1 cellular context compared by ENCODE assay signal in the genomic region with DNA sequence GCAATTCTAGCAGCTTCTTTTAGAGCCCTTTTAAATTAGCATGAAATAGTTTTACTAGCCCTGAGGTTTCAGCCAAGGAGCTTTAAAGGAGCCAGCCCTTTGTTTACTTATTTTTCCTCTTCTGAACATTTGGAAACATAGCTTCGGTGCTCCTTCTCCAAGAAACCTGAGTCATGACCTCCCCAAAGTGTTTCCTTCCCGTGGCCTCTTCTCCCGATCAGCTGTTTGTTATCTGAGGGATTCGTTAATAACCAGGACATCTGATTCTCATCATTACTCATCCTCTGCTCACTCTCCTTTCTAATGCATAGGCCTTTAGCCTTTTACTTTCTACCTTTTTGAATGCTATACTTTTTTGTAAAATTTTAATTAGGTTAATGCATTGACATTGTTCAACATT.
TF ChIP-seq lines count a peak whose summit lies in the region.

No MANE protein-coding gene starts in this region.

TF ChIP-seq in SK-N-SH, 30 proteins besides CTCF, POLR2A, EP300 and RAD21 (continued from another document):
- TF ChIP-seq, protein P1, sequence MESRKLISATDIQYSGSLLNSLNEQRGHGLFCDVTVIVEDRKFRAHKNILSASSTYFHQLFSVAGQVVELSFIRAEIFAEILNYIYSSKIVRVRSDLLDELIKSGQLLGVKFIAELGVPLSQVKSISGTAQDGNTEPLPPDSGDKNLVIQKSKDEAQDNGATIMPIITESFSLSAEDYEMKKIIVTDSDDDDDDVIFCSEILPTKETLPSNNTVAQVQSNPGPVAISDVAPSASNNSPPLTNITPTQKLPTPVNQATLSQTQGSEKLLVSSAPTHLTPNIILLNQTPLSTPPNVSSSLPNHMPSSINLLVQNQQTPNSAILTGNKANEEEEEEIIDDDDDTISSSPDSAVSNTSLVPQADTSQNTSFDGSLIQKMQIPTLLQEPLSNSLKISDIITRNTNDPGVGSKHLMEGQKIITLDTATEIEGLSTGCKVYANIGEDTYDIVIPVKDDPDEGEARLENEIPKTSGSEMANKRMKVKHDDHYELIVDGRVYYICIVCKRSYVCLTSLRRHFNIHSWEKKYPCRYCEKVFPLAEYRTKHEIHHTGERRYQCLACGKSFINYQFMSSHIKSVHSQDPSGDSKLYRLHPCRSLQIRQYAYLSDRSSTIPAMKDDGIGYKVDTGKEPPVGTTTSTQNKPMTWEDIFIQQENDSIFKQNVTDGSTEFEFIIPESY (IDR thresholded peaks at IDR 0.05; ENCODE audit: borderline replicate concordance, low read depth) = no peak; the same call in 1 of the 2 replicates
- peak; percentile 80 for TF ChIP-seq JUND (IDR thresholded peaks at IDR 0.05)
- TF ChIP-seq RFX5 (IDR thresholded peaks at IDR 0.05; ENCODE audit: low read length) = no peak
- no peak for TF ChIP-seq YY1 (IDR thresholded peaks at IDR 0.05; ENCODE audit: low read depth)
- TF ChIP-seq FOXJ3 (CRISPR knock-in tag; IDR thresholded peaks at IDR 0.05) = no peak
- TF ChIP-seq MXI1 (IDR thresholded peaks at IDR 0.05; ENCODE audit: low read depth, low read length) = no peak
- TF ChIP-seq ELF1 (IDR thresholded peaks at IDR 0.05) = no peak
- TF ChIP-seq POLR2AphosphoS5 (IDR thresholded peaks at IDR 0.05; ENCODE audit: low read depth, low read length) = peak; percentile 32; the same call in 1 of the 2 replicates
- TF ChIP-seq, protein P2, sequence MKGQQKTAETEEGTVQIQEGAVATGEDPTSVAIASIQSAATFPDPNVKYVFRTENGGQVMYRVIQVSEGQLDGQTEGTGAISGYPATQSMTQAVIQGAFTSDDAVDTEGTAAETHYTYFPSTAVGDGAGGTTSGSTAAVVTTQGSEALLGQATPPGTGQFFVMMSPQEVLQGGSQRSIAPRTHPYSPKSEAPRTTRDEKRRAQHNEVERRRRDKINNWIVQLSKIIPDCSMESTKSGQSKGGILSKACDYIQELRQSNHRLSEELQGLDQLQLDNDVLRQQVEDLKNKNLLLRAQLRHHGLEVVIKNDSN (IDR thresholded peaks at IDR 0.05; ENCODE audit: borderline replicate concordance, low read depth) = no peak
- TF ChIP-seq, protein P3, sequence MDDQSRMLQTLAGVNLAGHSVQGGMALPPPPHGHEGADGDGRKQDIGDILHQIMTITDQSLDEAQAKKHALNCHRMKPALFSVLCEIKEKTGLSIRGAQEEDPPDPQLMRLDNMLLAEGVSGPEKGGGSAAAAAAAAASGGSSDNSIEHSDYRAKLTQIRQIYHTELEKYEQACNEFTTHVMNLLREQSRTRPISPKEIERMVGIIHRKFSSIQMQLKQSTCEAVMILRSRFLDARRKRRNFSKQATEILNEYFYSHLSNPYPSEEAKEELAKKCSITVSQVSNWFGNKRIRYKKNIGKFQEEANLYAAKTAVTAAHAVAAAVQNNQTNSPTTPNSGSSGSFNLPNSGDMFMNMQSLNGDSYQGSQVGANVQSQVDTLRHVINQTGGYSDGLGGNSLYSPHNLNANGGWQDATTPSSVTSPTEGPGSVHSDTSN (IDR thresholded peaks at IDR 0.05) = peak; percentile 85
- TF ChIP-seq, protein P4, sequence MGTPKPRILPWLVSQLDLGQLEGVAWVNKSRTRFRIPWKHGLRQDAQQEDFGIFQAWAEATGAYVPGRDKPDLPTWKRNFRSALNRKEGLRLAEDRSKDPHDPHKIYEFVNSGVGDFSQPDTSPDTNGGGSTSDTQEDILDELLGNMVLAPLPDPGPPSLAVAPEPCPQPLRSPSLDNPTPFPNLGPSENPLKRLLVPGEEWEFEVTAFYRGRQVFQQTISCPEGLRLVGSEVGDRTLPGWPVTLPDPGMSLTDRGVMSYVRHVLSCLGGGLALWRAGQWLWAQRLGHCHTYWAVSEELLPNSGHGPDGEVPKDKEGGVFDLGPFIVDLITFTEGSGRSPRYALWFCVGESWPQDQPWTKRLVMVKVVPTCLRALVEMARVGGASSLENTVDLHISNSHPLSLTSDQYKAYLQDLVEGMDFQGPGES (IDR thresholded peaks at IDR 0.05; ENCODE audit: low read depth, low read length) = no peak
- TF ChIP-seq EZH2phosphoT487 (IDR thresholded peaks at IDR 0.05; ENCODE audit: borderline replicate concordance, low read depth) = no peak
- TF ChIP-seq SMC3 (IDR thresholded peaks at IDR 0.05; ENCODE audit: low read depth, low read length) = no peak
